In the genomic region with DNA sequence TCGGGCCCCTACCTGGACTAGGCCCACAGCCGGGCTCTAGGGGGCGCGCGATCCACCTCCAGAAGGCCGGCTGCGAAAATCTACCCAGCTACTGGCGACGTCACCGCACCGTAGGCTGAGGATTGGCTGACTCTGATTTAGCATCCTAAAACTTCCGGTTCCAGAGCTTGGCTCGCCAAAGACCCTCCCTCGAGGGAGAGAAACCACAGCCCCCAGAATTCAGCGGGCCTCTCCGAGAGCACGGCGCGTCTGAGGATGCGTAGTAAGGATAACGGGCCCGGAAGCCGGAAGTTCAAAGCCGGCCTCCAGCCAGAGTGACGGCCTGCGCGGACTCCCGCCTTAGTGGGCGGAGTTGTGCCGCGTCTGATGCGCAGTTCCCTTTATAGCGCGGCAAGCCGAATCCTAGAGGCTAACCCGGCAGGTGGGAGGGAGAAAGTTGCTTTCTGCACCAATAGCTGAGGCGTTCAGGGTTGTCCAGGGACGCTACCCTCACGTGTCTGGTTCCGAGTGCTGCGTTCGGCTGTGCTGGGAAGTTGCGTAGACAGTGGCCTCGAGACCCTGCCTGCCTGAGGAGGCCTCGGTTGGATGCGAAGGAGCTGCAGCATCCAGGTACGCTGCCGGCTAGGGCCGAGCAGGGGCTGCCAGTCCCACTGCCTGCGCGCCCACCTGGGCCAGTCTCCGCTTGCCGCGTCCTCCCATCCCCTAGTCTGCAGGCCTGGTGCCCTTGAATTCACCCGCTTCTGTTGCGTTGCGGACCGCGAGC, we compare ENCODE assay signal across 8 cellular contexts. TPM values are rescaled to one million over a fixed set of nuclear protein-coding genes. Genes with fewer than 3 reads are reported as not detected.
DNase-seq lines count a peak whose midpoint lies in the region; ATAC-seq and TF ChIP-seq lines count a peak whose summit lies in the region.

A gene (plus strand): TSS at position 544 of the 763 bp plus-strand sequence. CDS start 7,808 bp downstream, outside the sequence.

- H3K9me3 Mint-ChIP-seq in activated naive CD8-positive, alpha-beta T cell treated with anti-CD3 and anti-CD28 coated beads for 36 hours, result no peaks in the 10 kb centered on the region
- H3K9me3 Mint-ChIP-seq in glutamatergic neuron (ENCODE audit: unreplicated experiment) (peaks cover 4% of the 10 kb centered on the region), osteocyte (ENCODE audit: unreplicated experiment) (no peaks in the 10 kb centered on the region)

- peak within 1 kb of the TSS; percentile 94 for H3K27ac Mint-ChIP-seq in activated naive CD8-positive, alpha-beta T cell treated with anti-CD3 and anti-CD28 coated beads for 36 hours
- H3K27ac Mint-ChIP-seq in glutamatergic neuron (ENCODE audit: unreplicated experiment), result peak within 1 kb of the TSS; percentile 91
- H3K27ac Mint-ChIP-seq in osteocyte (ENCODE audit: unreplicated experiment), result peak within 1 kb of the TSS; percentile 96

- no peaks in the 10 kb centered on the region for H3K9me3 ChIP-seq in thyroid gland

- intact Hi-C loops in thyroid gland (cut with DNase I), result no loop called here

- peak within 1 kb of the TSS; percentile 91 for H3K4me3 Mint-ChIP-seq in activated naive CD8-positive, alpha-beta T cell treated with anti-CD3 and anti-CD28 coated beads for 36 hours
- H3K4me3 Mint-ChIP-seq in glutamatergic neuron (ENCODE audit: unreplicated experiment) (peak within 1 kb of the TSS; percentile 99), osteocyte (ENCODE audit: unreplicated experiment) (peak within 1 kb of the TSS; percentile 91)

- TF ChIP-seq POLR2A in thyroid gland (IDR thresholded peaks at IDR 0.05), result peak; percentile 91 to 97

- ATAC-seq in HG02610 (IDR thresholded peaks at IDR 0.05; ENCODE audit: unreplicated experiment), result peak; percentile 81

- no peaks in the 10 kb centered on the region for H3K27me3 ChIP-seq in thyroid gland

- DNase-seq in GM10266 (ENCODE audit: extremely low spot score) (peak; percentile 92), NCI-H1092 treated with DMSO at 0.1 percent for 48 hours (lab: John Stamatoyannopoulos, UW) (peak; percentile 98), SKM-1 treated with dmso at 0.1 percent for 144 hours (lab: John Stamatoyannopoulos, UW; ENCODE audit: unreplicated experiment) (peak; percentile 90), glutamatergic neuron (peak; percentile 98), osteocyte (ENCODE audit: extremely low spot score, unreplicated experiment) (peak; percentile 100), thyroid gland (peak; percentile 99)
- DNase-seq in activated naive CD8-positive, alpha-beta T cell treated with anti-CD3 and anti-CD28 coated beads for 36 hours, result peak; percentile 98

- 0 to 1% methylated on average over 32 to 34 of the region's 59 CpGs for WGBS in thyroid gland, 2 donors

- H3K4me1 ChIP-seq in thyroid gland, result peaks cover 40 to 58% of the 10 kb centered on the region in 2 donors

- H3K36me3 ChIP-seq in thyroid gland, result no peaks in the 10 kb centered on the region

- peaks cover 31% of the 10 kb centered on the region for H3K4me1 Mint-ChIP-seq in activated naive CD8-positive, alpha-beta T cell treated with anti-CD3 and anti-CD28 coated beads for 36 hours
- H3K4me1 Mint-ChIP-seq in glutamatergic neuron (ENCODE audit: low read depth, unreplicated experiment) (peaks cover 9% of the 10 kb centered on the region), osteocyte (ENCODE audit: unreplicated experiment) (peaks cover 44% of the 10 kb centered on the region)

- peak within 1 kb of the TSS; percentile 70 to 94 (median 92) for H3K4me3 ChIP-seq in thyroid gland (replicated peaks in 1 of 3)

- TF ChIP-seq CTCF in GM10266 (IDR thresholded peaks at IDR 0.05; ENCODE audit: control insufficient read depth, insufficient read depth, low read depth, missing control alignments), result peak; percentile 86
- TF ChIP-seq CTCF in glutamatergic neuron (IDR thresholded peaks at IDR 0.05; ENCODE audit: partially characterized antibody, unreplicated experiment), result no peak
- TF ChIP-seq CTCF in osteocyte (IDR thresholded peaks at IDR 0.05), result peak; percentile 96
- TF ChIP-seq CTCF in thyroid gland (IDR thresholded peaks at IDR 0.05), result peak in 5 of 6 experiments; percentile 2 to 95 (median 91)

- H3K27ac ChIP-seq in thyroid gland, result peak within 1 kb of the TSS; percentile 93 to 98 (median 97)

- H3K36me3 Mint-ChIP-seq in activated naive CD8-positive, alpha-beta T cell treated with anti-CD3 and anti-CD28 coated beads for 36 hours, result peaks cover 14% of the 10 kb centered on the region
- H3K36me3 Mint-ChIP-seq in glutamatergic neuron (ENCODE audit: unreplicated experiment) (no peaks in the 10 kb centered on the region), osteocyte (ENCODE audit: unreplicated experiment) (peaks cover 6% of the 10 kb centered on the region)

- H3K27me3 Mint-ChIP-seq in activated naive CD8-positive, alpha-beta T cell treated with anti-CD3 and anti-CD28 coated beads for 36 hours, result no peaks in the 10 kb centered on the region
- H3K27me3 Mint-ChIP-seq in glutamatergic neuron (ENCODE audit: unreplicated experiment) (peaks cover 5% of the 10 kb centered on the region), osteocyte (ENCODE audit: unreplicated experiment) (no peaks in the 10 kb centered on the region)

RNA-seq across cellular contexts. Expression of the gene that starts here (rescaled TPM):
- 10 to 100 TPM; 48.3 to 49.2 TPM for total RNA-seq in activated naive CD8-positive, alpha-beta T cell treated with anti-CD3 and anti-CD28 coated beads for 36 hours
- 23.3 TPM for total RNA-seq in glutamatergic neuron (ENCODE audit: unreplicated experiment)
- total RNA-seq in osteocyte, result 41.5 and 54.9 TPM in 2 replicates
- 100 to 1,000 TPM in 2 of 4 donors, 10 to 100 TPM in 2; 40.6 to 135 (median 90.9) TPM for total RNA-seq in thyroid gland

Comparison
In these comparisons a context has a peak if more than half of its experiments do, and no peak if none do; other contexts are left out.
1. Peak in every context shown above with its lines: DNase-seq, ATAC-seq, H3K4me3 ChIP-seq and H3K27ac ChIP-seq.